Comparison of ENCODE assay signal across 23 cellular contexts in the genomic region with DNA sequence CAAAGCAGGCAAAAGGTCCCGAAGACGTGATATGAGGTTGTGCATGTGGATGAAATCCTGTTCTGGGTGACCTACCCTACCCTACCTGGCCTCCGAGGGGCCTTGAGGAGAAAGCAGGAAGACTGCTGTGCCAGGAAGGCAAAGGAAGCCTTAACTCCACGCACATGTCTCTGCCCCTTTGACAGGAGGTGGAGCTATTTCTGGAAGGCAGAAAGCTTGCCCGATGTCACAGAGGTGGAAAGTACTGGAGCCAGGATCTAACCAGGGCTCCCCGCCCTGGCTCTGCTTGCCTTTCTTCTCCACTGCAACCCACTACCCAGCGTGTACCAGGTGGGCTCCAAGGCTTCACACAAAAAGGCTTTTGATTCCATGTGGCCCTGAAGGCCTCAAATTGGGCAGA.
DNase-seq lines count a peak whose midpoint lies in the region; ATAC-seq, FAIRE-seq and TF ChIP-seq lines count a peak whose summit lies in the region.
"Had no signal": no experiment of that assay in that cellular context is flagged by ENCODE, and none has a peak within 500 bp of the region (broad histone marks: within the 10 kb centered on the region; RNA-seq: fewer than 3 reads in every experiment).

No MANE protein-coding gene starts in this region.

- CTCF ChIA-PET in HepG2 (lab: Yijun Ruan, JAX; ENCODE audit: low intra/inter-chr PET ratio, low total read pairs) = interaction anchor here (2.9 kb wide), 1 partner anchor 163 kb away, joined by 31 read pairs; no protein-coding TSS in a partner anchor

- H4K20me1 ChIP-seq in HepG2 (ENCODE audit: insufficient read depth, low read length) (no peaks in the 10 kb centered on the region), GM23248 (ENCODE audit: insufficient read depth) (peaks cover 13% of the 10 kb centered on the region; the same call in 1 of the 2 replicates)

- H2AFZ ChIP-seq in HepG2 (ENCODE audit: low read length) = no peak overlapping the region
- H2AFZ ChIP-seq in GM23248 = no peak overlapping the region

- H3K27ac ChIP-seq in right lobe of liver (no peak overlapping the region), HepG2 (ENCODE audit: extremely low read length, insufficient read depth, low read length) (no peak overlapping the region), heart left ventricle (peak overlapping the region in 8 of 12 donors; percentile 2 to 77 (median 36)), lung (ENCODE audit: low read depth in 1 of 2, low read length in 1 of 2) (no peak overlapping the region), skeletal muscle tissue (ENCODE audit: low read depth, low read length) (peak overlapping the region; percentile 82), GM23248 (no peak overlapping the region)
- H3K27ac ChIP-seq: HL-60, KMS-11 had no signal

- no peak overlapping the region for H3K4me2 ChIP-seq in HepG2 (ENCODE audit: low read depth, low read length)
- H3K4me2 ChIP-seq in GM23248 (ENCODE audit: unreplicated experiment) = no peak overlapping the region
- H3K4me2 ChIP-seq: KMS-11 had no signal

- DNase-seq in right lobe of liver (no peak), HepG2 (ENCODE audit: low spot score) (no peak), heart left ventricle (peak in 1 of 5 donors; percentile 45), lung (ENCODE audit: low spot score) (peak; percentile 21), NCI-H2081 treated with DMSO at 0.1 percent for 48 hours (lab: John Stamatoyannopoulos, UW) (no peak), GM23248 (no peak)
- DNase-seq in activated CD4-positive, alpha-beta T cell treated with anti-CD3 and anti-CD28 coated beads, Interleukin-2, amount 50 U/mL, for 4 hours = no peak
- DNase-seq: BE2C; CD4-positive, CD25-positive, alpha-beta regulatory T cell; DMS153; GOT3; IMR-90; NCI-H1105; NCI-H2029 treated with DMSO at 0.1 percent for 48 hours; NCI-H2171; NCI-H524 treated with DMSO at 0.1 percent for 48 hours; NCI-H82 had no signal

- no peak overlapping the region for H3K9ac ChIP-seq in HepG2 (ENCODE audit: insufficient read depth, low read depth, low read length)
- H3K9ac ChIP-seq in skeletal muscle tissue (ENCODE audit: low read depth in 1 of 3, low read length in 3 of 3) = peak overlapping the region; percentile 0 to 74 (median 48)
- H3K9ac ChIP-seq in GM23248 = no peak overlapping the region
- H3K9ac ChIP-seq: KMS-11 had no signal

- intact Hi-C loops in right lobe of liver (cut with DNase I) (no loop called here), HepG2 (cut with micrococcal nuclease; ENCODE audit: unreplicated experiment) (loop anchor here (2.0 kb wide), 1 partner anchor 529 kb away; no protein-coding TSS in a partner anchor), heart left ventricle (cut with DNase I) (loop anchor here in 2 of 10 donors (2.0 to 5.0 kb wide), 2 partner anchors 31 to 36 kb away; no protein-coding TSS in a partner anchor)

- TF ChIP-seq POLR2A in right lobe of liver (IDR thresholded peaks at IDR 0.05) (no peak), HepG2 (IDR thresholded peaks at IDR 0.05; ENCODE audit: insufficient read depth in 1 of 2, low read depth in 2 of 2, low read length in 2 of 2) (no peak), heart left ventricle (IDR thresholded peaks at IDR 0.05) (no peak)

- FAIRE-seq in HepG2 (lab: Jason Lieb, UNC) = no peak
- FAIRE-seq: A204.1, G401.6, RCC 7860 had no signal

- 66% methylated on average over 6 of the region's 7 CpGs for WGBS in right lobe of liver (ENCODE audit: insufficient coverage, low coverage, low lambda C conversion rate, missing lambda C conversion rate)
- WGBS in HepG2 (ENCODE audit: low lambda C conversion rate) = 73% methylated on average over 7 of the region's 7 CpGs
- 46 to 62% (median 61%) methylated on average over 7 of the region's 7 CpGs for WGBS in heart left ventricle, 4 donors
- 84 to 85% methylated on average over 7 of the region's 7 CpGs for WGBS in lung, 2 donors
- WGBS in GM23248 (ENCODE audit: low coverage in 1 of 2, low lambda C conversion rate in 2 of 2, missing lambda C conversion rate in 2 of 2), 2 experiments = 88 to 92% methylated on average over 7 of the region's 7 CpGs

- no peaks in the 10 kb centered on the region for H3K79me2 ChIP-seq in HepG2 (ENCODE audit: insufficient read depth, low read length)
- H3K79me2 ChIP-seq in GM23248 (ENCODE audit: insufficient read depth) = peaks cover 55% of the 10 kb centered on the region

- in situ Hi-C loops in HepG2 (cut with HindIII; ENCODE audit: extremely low pct_ligation_motif_present, low pct_unique_long_range_greater_than_20kb) = no loop called here
- in situ Hi-C loops in GM23248 (cut with MboI) = no loop called here

- H3K9me2 ChIP-seq in GM23248 (ENCODE audit: insufficient read depth) = no peaks in the 10 kb centered on the region

- no peaks in the 10 kb centered on the region for H3F3A ChIP-seq in GM23248 (ENCODE audit: insufficient read depth)

- TF ChIP-seq EP300 in HepG2 (IDR thresholded peaks at IDR 0.05; ENCODE audit: low read depth in 2 of 2, low read length in 2 of 2) (no peak), HepG2 (CRISPR knock-in tag; IDR thresholded peaks at IDR 0.05; ENCODE audit: borderline replicate concordance) (no peak)

- POLR2A ChIA-PET in HepG2 (lab: Yijun Ruan, JAX) = interaction anchor here (1.5 kb wide), 1 partner anchor 16 kb away, joined by 5 read pairs; no protein-coding TSS in a partner anchor

- TF ChIP-seq CTCF in right lobe of liver (IDR thresholded peaks at IDR 0.05) (no peak), HepG2 (CRISPR knock-in tag; IDR thresholded peaks at IDR 0.05) (no peak), heart left ventricle (IDR thresholded peaks at IDR 0.05) (no peak), lung (IDR thresholded peaks at IDR 0.05; ENCODE audit: control extremely low read depth, extremely low read depth) (no peak)

- H3K4me3 ChIP-seq in right lobe of liver (no peak overlapping the region), HepG2 (replicated peaks in 1 of 3; ENCODE audit: insufficient read depth in 1 of 3, low read depth in 2 of 3, low read length in 3 of 3) (no peak overlapping the region), heart left ventricle (no peak overlapping the region), lung (no peak overlapping the region), skeletal muscle tissue (ENCODE audit: low read length in 3 of 3) (peak overlapping the region in 2 of 3 donors; percentile 8 to 13), GM23248 (no peak overlapping the region)

- H3K36me3 ChIP-seq in right lobe of liver (peaks cover 0 to under 1% (median 0%) of the 10 kb centered on the region in 4 donors), HepG2 (replicated peaks in 1 of 2; ENCODE audit: control insufficient read depth in 1 of 2, insufficient read depth in 2 of 2, low read length in 2 of 2) (no peaks in the 10 kb centered on the region; a peak in 1 of 5 replicates), heart left ventricle (peaks cover 0 to 4% (median 1%) of the 10 kb centered on the region in 9 donors), lung (ENCODE audit: control insufficient read depth in 2 of 2, insufficient read depth in 2 of 2, low read length in 2 of 2) (peaks cover 0 to under 1% of the 10 kb centered on the region in 2 donors), skeletal muscle tissue (ENCODE audit: control insufficient read depth in 3 of 3, insufficient read depth in 3 of 3, low read length in 3 of 3) (peaks cover under 1 to 2% (median under 1%) of the 10 kb centered on the region in 3 donors), GM23248 (ENCODE audit: low read depth) (no peaks in the 10 kb centered on the region)
- H3K36me3 ChIP-seq: BE2C had no signal

- H3K4me1 ChIP-seq in right lobe of liver = peaks cover 0 to 15% (median 6%) of the 10 kb centered on the region in 4 donors
- peaks cover 9% of the 10 kb centered on the region for H3K4me1 ChIP-seq in HepG2 (ENCODE audit: insufficient read depth, low read length)
- H3K4me1 ChIP-seq in heart left ventricle = peaks cover 0 to 63% (median 25%) of the 10 kb centered on the region in 12 donors
- peaks cover 3 to 6% of the 10 kb centered on the region in 2 donors for H3K4me1 ChIP-seq in lung (ENCODE audit: control insufficient read depth in 2 of 2, insufficient read depth in 2 of 2, low read length in 2 of 2)
- peaks cover 44 to 61% (median 49%) of the 10 kb centered on the region in 3 donors for H3K4me1 ChIP-seq in skeletal muscle tissue (ENCODE audit: control insufficient read depth in 3 of 3, insufficient read depth in 3 of 3, low read length in 3 of 3)
- H3K4me1 ChIP-seq in GM23248 (ENCODE audit: insufficient read depth) = no peaks in the 10 kb centered on the region

- no TSS peak for BruUV-seq in HepG2 (replicated peaks; lab: Mats Ljungman, UMichigan)

- H3K27me3 ChIP-seq in right lobe of liver (no peaks in the 10 kb centered on the region), HepG2 (ENCODE audit: control insufficient read depth in 1 of 2, insufficient read depth in 2 of 2, low read length in 2 of 2) (no peaks in the 10 kb centered on the region), heart left ventricle (no peaks in the 10 kb centered on the region), lung (ENCODE audit: control insufficient read depth, insufficient read depth) (no peaks in the 10 kb centered on the region), skeletal muscle tissue (ENCODE audit: control insufficient read depth in 3 of 3, insufficient read depth in 3 of 3, low read length in 3 of 3) (no peaks in the 10 kb centered on the region), GM23248 (replicated peaks; ENCODE audit: insufficient read depth) (no peaks in the 10 kb centered on the region)
- H3K27me3 ChIP-seq: BE2C had no signal

- H3K9me3 ChIP-seq in right lobe of liver (no peaks in the 10 kb centered on the region), HepG2 (ENCODE audit: low read length) (no peaks in the 10 kb centered on the region), heart left ventricle (peaks cover 0 to 15% (median 0%) of the 10 kb centered on the region in 12 donors), lung (ENCODE audit: control insufficient read depth in 2 of 2, insufficient read depth in 1 of 2, low read length in 1 of 2) (no peaks in the 10 kb centered on the region), skeletal muscle tissue (ENCODE audit: control insufficient read depth in 3 of 3, low read length in 3 of 3) (no peaks in the 10 kb centered on the region), GM23248 (ENCODE audit: low read depth) (no peaks in the 10 kb centered on the region)
- H3K9me3 ChIP-seq: BE2C had no signal

- TF ChIP-seq RAD21 in HepG2 (CRISPR knock-in tag; IDR thresholded peaks at IDR 0.05) = no peak

- ATAC-seq in right lobe of liver = peak; percentile 6 to 42 (median 32)
- no peak for ATAC-seq in HepG2
- peak in 3 of 4 donors; percentile 46 to 71 (median 64) for ATAC-seq in heart left ventricle
- no peak for ATAC-seq in lung (ENCODE audit: insufficient read depth, low FRiP score)

TF ChIP-seq in HepG2, 621 proteins besides CTCF, POLR2A, EP300 and RAD21 (continues in another document):
- TF ChIP-seq ZFP62 (CRISPR knock-in tag; IDR thresholded peaks at IDR 0.05) (no peak), XBP1 (CRISPR knock-in tag; IDR thresholded peaks at IDR 0.05) (no peak), TP53 (CRISPR knock-in tag; conservative IDR thresholded peaks at IDR 0.05) (no peak), ZFP37 (CRISPR knock-in tag; IDR thresholded peaks at IDR 0.05; ENCODE audit: borderline replicate concordance) (no peak)

Comparison
In these comparisons a context has a peak if more than half of its experiments do, and no peak if none do; other contexts are left out.
1. ATAC-seq: peak in right lobe of liver (4 of 4) and heart left ventricle (3 of 4); none in HepG2 (single experiment) and lung (single experiment).
2. H3K27ac ChIP-seq: peak in heart left ventricle (8 of 12) and skeletal muscle tissue (single experiment); none in right lobe of liver (0 of 3), HepG2 (single experiment), lung (0 of 2) and GM23248 (single experiment).
3. H3K4me3 ChIP-seq: peak in skeletal muscle tissue (2 of 3); none in right lobe of liver (0 of 3), HepG2 (0 of 3), heart left ventricle (0 of 12), lung (single experiment) and GM23248 (single experiment).
4. H3K9ac ChIP-seq: peak in skeletal muscle tissue (3 of 3); none in HepG2 (single experiment) and GM23248 (single experiment).